ENCODE assay signal across 28 cellular contexts in the genomic region with DNA sequence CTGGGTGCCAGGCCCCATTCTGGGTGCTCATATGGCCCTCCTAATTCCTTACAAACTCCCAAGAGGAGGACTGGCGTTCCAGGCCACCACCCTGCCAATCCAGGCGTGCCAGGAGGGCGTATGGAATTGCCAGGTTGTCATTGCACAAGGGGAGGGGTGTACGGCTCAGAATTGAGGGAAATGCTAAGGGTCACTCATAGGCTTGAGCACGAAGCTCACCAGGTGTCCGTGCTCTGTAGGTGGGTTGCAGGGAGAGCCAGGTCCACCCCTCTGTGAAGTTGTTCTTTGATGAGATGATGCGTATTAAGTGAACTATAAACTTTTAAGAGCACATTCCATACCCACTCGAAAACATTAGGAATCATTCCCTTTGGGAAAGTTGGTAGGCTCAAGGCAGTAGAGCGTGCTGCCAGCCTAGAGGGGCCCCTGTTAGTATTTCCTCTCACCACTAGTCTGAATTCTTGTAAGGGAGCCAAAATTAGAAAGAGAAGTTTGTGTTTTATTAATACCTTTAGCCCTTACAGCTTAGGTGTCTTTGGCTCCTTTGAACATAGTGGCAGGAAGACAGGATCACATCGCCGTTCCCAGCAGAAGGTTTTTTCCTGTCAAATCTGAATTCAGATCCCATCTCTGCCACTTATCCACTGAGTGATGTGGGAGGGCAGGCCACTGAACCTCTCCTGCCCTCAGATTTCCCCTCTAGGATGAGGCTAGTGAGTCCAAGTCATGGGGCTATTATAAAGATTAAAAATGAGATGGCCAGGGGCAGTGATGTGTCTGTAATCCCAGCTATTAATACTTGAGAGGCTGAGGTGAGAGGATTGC. TPM values are rescaled to one million over a fixed set of nuclear protein-coding genes. Genes with fewer than 3 reads are reported as not detected.
DNase-seq lines count a peak whose midpoint lies in the region; ATAC-seq, FAIRE-seq and TF ChIP-seq lines count a peak whose summit lies in the region.
"Had no signal": no experiment of that assay in that cellular context is flagged by ENCODE, and none has a peak within 500 bp of the region (broad histone marks: within the 10 kb centered on the region; RNA-seq: fewer than 3 reads in every experiment).

No MANE protein-coding gene starts in this region.

- CTCF ChIA-PET in A549 (lab: Yijun Ruan, JAX) (interaction anchor here (0.6 to 1.0 kb wide), 3 partner anchors 39 to 571 kb away, joined by 3 to 4 read pairs (median 3); partner anchors contain the start of gene NFAT5), HCT116 (lab: Charles Lee) (interaction anchor here (0.7 kb wide), 1 partner anchor 128 kb away, joined by 5 read pairs; no protein-coding TSS in a partner anchor)

- peaks cover 33% of the 10 kb centered on the region for H3K4me1 ChIP-seq in A549
- H3K4me1 ChIP-seq in HCT116 (ENCODE audit: control insufficient read depth in 1 of 2, insufficient read depth in 2 of 2, low read length in 2 of 2): peaks cover 45 to 78% of the 10 kb centered on the region in 2 experiments
- H3K4me1 ChIP-seq in endodermal cell (ENCODE audit: control insufficient read depth, insufficient read depth, low read length): peaks cover 12% of the 10 kb centered on the region

- H3K36me3 ChIP-seq in HCT116 (ENCODE audit: control insufficient read depth in 1 of 2, insufficient read depth in 2 of 2, low read length in 2 of 2): no peaks in the 10 kb centered on the region
- no peaks in the 10 kb centered on the region for H3K36me3 ChIP-seq in endodermal cell (ENCODE audit: control insufficient read depth, insufficient read depth, low read length)
- H3K36me3 ChIP-seq: stomach, tibial artery had no signal

- H3K9me3 Mint-ChIP-seq in endodermal cell (no peaks in the 10 kb centered on the region), neural crest cell (peaks cover 5% of the 10 kb centered on the region)
- H3K9me3 Mint-ChIP-seq: activated naive CD4-positive, alpha-beta T cell treated with anti-CD3 and anti-CD28 coated beads, Interleukin-2, amount 50 U/mL, for 24 hours had no signal

- H3K4me3 Mint-ChIP-seq in endodermal cell: no peak overlapping the region
- H3K4me3 Mint-ChIP-seq in neural crest cell: no peak overlapping the region
- H3K4me3 Mint-ChIP-seq: activated naive CD4-positive, alpha-beta T cell treated with anti-CD3 and anti-CD28 coated beads, Interleukin-2, amount 50 U/mL, for 24 hours; activated T-cell treated with anti-CD3 and anti-CD28 coated beads, Interleukin-2, amount 50 U/mL, for 72 hours had no signal

- H4K20me1 ChIP-seq in HCT116 (ENCODE audit: insufficient read depth): no peaks in the 10 kb centered on the region

- intact Hi-C loops in HCT116 (cut with micrococcal nuclease): no loop called here

- TF ChIP-seq POLR2A in A549 (IDR thresholded peaks at IDR 0.05; ENCODE audit: low read length) (no peak), HCT116 (IDR thresholded peaks at IDR 0.05; ENCODE audit: borderline replicate concordance, extremely low read depth, insufficient read depth, insufficient read length) (no peak)

- no peaks in the 10 kb centered on the region for H3K9me2 ChIP-seq in HCT116 (ENCODE audit: insufficient read depth)

- H3K27me3 ChIP-seq in HCT116 (ENCODE audit: insufficient read depth, low read length) (no peaks in the 10 kb centered on the region), endodermal cell (ENCODE audit: control insufficient read depth, insufficient read depth, low read length, poor library complexity, severe bottlenecking) (no peaks in the 10 kb centered on the region)
- H3K27me3 ChIP-seq: stomach, tibial artery had no signal

- no peak overlapping the region for H3K27ac Mint-ChIP-seq in endodermal cell
- H3K27ac Mint-ChIP-seq in neural crest cell (ENCODE audit: unreplicated experiment): peak overlapping the region; percentile 63
- H3K27ac Mint-ChIP-seq: activated naive CD4-positive, alpha-beta T cell treated with anti-CD3 and anti-CD28 coated beads, Interleukin-2, amount 50 U/mL, for 24 hours; activated T-cell treated with anti-CD3 and anti-CD28 coated beads, Interleukin-2, amount 50 U/mL, for 72 hours had no signal

- POLR2A ChIA-PET in A549 (lab: Yijun Ruan, JAX): no interaction called here
- POLR2A ChIA-PET in HCT116 (lab: Charles Lee): no interaction called here

- H3K36me3 Mint-ChIP-seq in endodermal cell (ENCODE audit: low read depth): no peaks in the 10 kb centered on the region
- no peaks in the 10 kb centered on the region for H3K36me3 Mint-ChIP-seq in neural crest cell (ENCODE audit: low read depth)
- H3K36me3 Mint-ChIP-seq: activated naive CD4-positive, alpha-beta T cell treated with anti-CD3 and anti-CD28 coated beads, Interleukin-2, amount 50 U/mL, for 24 hours had no signal

- no peak overlapping the region for H2AFZ ChIP-seq in HCT116 (ENCODE audit: low read depth, low read length, poor library complexity, severe bottlenecking)

- 0 out of 2 replicates have a peak overlapping the region, but pooled peaks have one; percentile 27 for H3K9ac ChIP-seq in HCT116 (ENCODE audit: low read length)
- no peak overlapping the region for H3K9ac ChIP-seq in endodermal cell (ENCODE audit: extremely low read depth, low read length, poor library complexity, severe bottlenecking)

- H3K79me2 ChIP-seq in HCT116 (ENCODE audit: insufficient read depth, low read length): no peaks in the 10 kb centered on the region

- H3K27me3 Mint-ChIP-seq in endodermal cell (ENCODE audit: insufficient read depth): no peaks in the 10 kb centered on the region
- no peaks in the 10 kb centered on the region for H3K27me3 Mint-ChIP-seq in neural crest cell (ENCODE audit: low read depth)
- H3K27me3 Mint-ChIP-seq: activated naive CD4-positive, alpha-beta T cell treated with anti-CD3 and anti-CD28 coated beads, Interleukin-2, amount 50 U/mL, for 24 hours had no signal

- BruUV-seq in HCT116 (replicated peaks; lab: Mats Ljungman, UMichigan): no TSS peak

- no peak for FAIRE-seq in A549 (lab: Jason Lieb, UNC)
- FAIRE-seq: bronchial epithelial cell, G401.6, GM19239, small intestine had no signal

- peak overlapping the region; percentile 51 to 72 for H3K27ac ChIP-seq in A549
- H3K27ac ChIP-seq in HCT116 (ENCODE audit: low read depth, low read length): peak overlapping the region; percentile 42
- H3K27ac ChIP-seq in endodermal cell (ENCODE audit: low read depth, low read length): no peak overlapping the region
- H3K27ac ChIP-seq: coronary artery, stomach, tibial artery had no signal

- H3K4me2 ChIP-seq in A549 (no peak overlapping the region), HCT116 (ENCODE audit: low read length) (0 out of 2 replicates have a peak overlapping the region, but pooled peaks have one; percentile 3)

- TF ChIP-seq EP300 in A549 (IDR thresholded peaks at IDR 0.05): no peak

- WGBS in A549 (ENCODE audit: missing lambda C conversion rate): 93% methylated on average over 11 of the region's 11 CpGs
- 91 to 95% methylated on average over 7 to 10 of the region's 11 CpGs for WGBS in endodermal cell (ENCODE audit: insufficient coverage in 1 of 2, insufficient read length in 1 of 2), 2 experiments

- no peak overlapping the region for H3K4me3 ChIP-seq in A549
- no peak overlapping the region for H3K4me3 ChIP-seq in HCT116 (replicated peaks in 1 of 2; ENCODE audit: low read depth in 1 of 2, low read length in 2 of 2)
- no peak overlapping the region for H3K4me3 ChIP-seq in endodermal cell (ENCODE audit: low read length)
- H3K4me3 ChIP-seq: coronary artery, stomach, tibial artery had no signal

- ATAC-seq in A549 (no peak), HCT116 (no peak)
- no peak for ATAC-seq in activated CD4-positive, CD25-positive, alpha-beta regulatory T cell treated with anti-CD3 and anti-CD28 coated beads, Interleukin-2, amount 50 U/mL, for 24 hours
- ATAC-seq: activated T-cell treated with anti-CD3 and anti-CD28 coated beads, Interleukin-2, amount 50 U/mL, for 72 hours; left lobe of liver; PC-3 had no signal

- TF ChIP-seq CTCF in A549 (IDR thresholded peaks at IDR 0.05) (no peak), HCT116 (IDR thresholded peaks at IDR 0.05 in 2 of 3, conservative IDR thresholded peaks at IDR 0.05 in 1 of 3; ENCODE audit: borderline replicate concordance in 1 of 3, insufficient read depth in 1 of 3, low read depth in 2 of 3, low read length in 2 of 3) (peak in 1 of 3 experiments; percentile 22; a peak in 1 of 6 replicates), endodermal cell (conservative IDR thresholded peaks at IDR 0.05) (peak; percentile 55), neural crest cell (conservative IDR thresholded peaks at IDR 0.05) (no peak)

- no peak for TF ChIP-seq RAD21 in A549 (conservative IDR thresholded peaks at IDR 0.05 in 1 of 2, IDR thresholded peaks at IDR 0.05 in 1 of 2)
- no peak for TF ChIP-seq RAD21 in HCT116 (IDR thresholded peaks at IDR 0.05; ENCODE audit: low read depth)

- RAD21 ChIA-PET in HCT116 (lab: Charles Lee; ENCODE audit: low non-redundant PET in 1 of 2, low total read pairs in 2 of 2, uncharacterized antibody in 2 of 2, unreplicated experiment in 2 of 2): no interaction called here

- H3K9me3 ChIP-seq in A549 (no peaks in the 10 kb centered on the region), HCT116 (ENCODE audit: control insufficient read depth in 1 of 2, insufficient read depth in 1 of 2, low read depth in 1 of 2, low read length in 2 of 2) (no peaks in the 10 kb centered on the region), endodermal cell (ENCODE audit: control insufficient read depth, low read length) (peaks cover 5% of the 10 kb centered on the region)
- H3K9me3 ChIP-seq: stomach, tibial artery had no signal

- DNase-seq in A549 (ENCODE audit: low read depth in 1 of 2, low spot score in 1 of 2) (no peak), HCT116 (ENCODE audit: low read depth, low spot score) (no peak), endodermal cell (no peak), neural crest cell (ENCODE audit: low read depth, low spot score) (no peak), activated gamma-delta T cell (lab: John Stamatoyannopoulos, UW) (no peak), NAMALWA (ENCODE audit: low spot score) (no peak), NCI-H345 treated with DMSO at 0.1 percent for 48 hours (lab: John Stamatoyannopoulos, UW; ENCODE audit: unreplicated experiment) (no peak)
- DNase-seq: activated CD4-positive, alpha-beta T cell treated with anti-CD3 and anti-CD28 coated beads for 48 hours; activated T-cell treated with anti-CD3 and anti-CD28 coated beads, Interleukin-2, amount 50 U/mL, for 72 hours; amygdala; DMS53; effector memory CD4-positive, alpha-beta T cell; HCEC 1CT; head of caudate nucleus; NCI-H510A treated with DMSO at 0.1 percent for 48 hours; nucleus accumbens; PC-3; Right ventricle myocardium superior; small intestine; stomach; tibial artery had no signal

- peaks cover 43% of the 10 kb centered on the region for H3K4me1 Mint-ChIP-seq in endodermal cell
- H3K4me1 Mint-ChIP-seq in neural crest cell: peaks cover 28% of the 10 kb centered on the region

RNA-seq across cellular contexts. Expression of gene NFAT5, which starts 38.7 kb away (rescaled TPM):
- polyA plus RNA-seq in A549 (2011; rRNA removed): 45.1 and 48.3 TPM in 2 replicates
- polyA plus RNA-seq in A549 (2012; cell fraction: cytosol; rRNA removed): 3.1 and 4.9 TPM in 2 replicates
- 8.0 and 9.6 TPM in 2 replicates for polyA plus RNA-seq in A549 (2012; cell fraction: nucleus; rRNA removed)
- 8.2 to 9.5 TPM (median 8.3 TPM) in 3 replicates for polyA plus RNA-seq in A549 (2017; fragmentation: RNase III; extraction: RNeasy Plus Mini Kit Qiagen cat#74134 plus additional on column Dnase treatment)
- polyA minus RNA-seq in A549 (2011; rRNA and poly(A)+ RNA removed): 75.4 and 86.1 TPM in 2 replicates
- total RNA-seq in HCT116 (2021; ENCODE audit: unreplicated experiment): 67.4 TPM
- polyA plus RNA-seq in HCT116 (2012): 14.4 and 17.5 TPM in 2 replicates
- total RNA-seq in endodermal cell: 10 to 100 TPM; 38.8 to 40.3 TPM
- 16.0 TPM for polyA plus RNA-seq in endodermal cell (2013, experiment 1 of 2)
- polyA plus RNA-seq in endodermal cell (2013, experiment 2 of 2): 18.5 TPM
- 25.6 and 28.8 TPM in 2 replicates for total RNA-seq in neural crest cell
